ENCODE assay signal across 8 cellular contexts in the genomic region with DNA sequence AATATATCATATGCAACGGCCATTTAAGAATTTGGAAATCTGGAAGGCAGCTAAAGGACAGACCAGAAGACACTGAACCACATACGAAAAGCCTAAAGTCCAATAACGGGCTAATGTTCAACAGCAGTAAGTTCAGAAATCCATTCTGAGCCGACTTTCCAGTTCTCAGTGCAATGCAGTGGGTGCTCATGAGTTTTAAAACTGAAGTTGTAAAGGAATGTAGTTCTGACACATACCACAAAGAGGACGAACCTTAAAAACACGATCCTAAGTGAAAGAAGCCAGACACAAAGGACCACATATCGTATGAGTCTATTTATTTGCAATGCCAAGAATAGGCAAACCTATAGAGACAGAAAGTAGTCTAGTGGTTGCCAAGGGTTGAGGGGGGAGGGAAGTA.
"Had no signal": no experiment of that assay in that cellular context is flagged by ENCODE, and none has a peak within 500 bp of the region (broad histone marks: within the 10 kb centered on the region; RNA-seq: fewer than 3 reads in every experiment).

No MANE protein-coding gene starts in this region.

- DNase-seq: GDM1, GF-D8 had no signal

- H3K4me3 ChIP-seq: GM12878 had no signal

- ATAC-seq: GM12878 had no signal

- FAIRE-seq: G401.6, GM12878, GM12891, GM12892, GM18507, GM19239 had no signal
